In genomic region chr2:74206180-74206688, GRCh38 we compare ENCODE assay signal across 1 cellular context.
TF ChIP-seq lines count a peak whose summit lies in the region.

No MANE protein-coding gene starts in this region.

TF ChIP-seq in H1, 55 proteins besides CTCF, POLR2A, EP300 and RAD21:
- TF ChIP-seq NANOG (IDR thresholded peaks at IDR 0.05; ENCODE audit: insufficient read depth, low read depth, low read length, poor library complexity, severe bottlenecking), result no peak
- no peak for TF ChIP-seq TAF7 (optimal IDR thresholded peaks at IDR 0.05; ENCODE audit: borderline replicate concordance, low read depth, low read length)
- peak; percentile 62 for TF ChIP-seq POLR2AphosphoS5 (IDR thresholded peaks at IDR 0.05; ENCODE audit: low read depth, low read length)
- peak; percentile 83 for TF ChIP-seq CEBPB (IDR thresholded peaks at IDR 0.05; ENCODE audit: low read depth, low read length)
TF ChIP-seq in H1: peak in this region for 2.
